ENCODE assay signal across 11 cellular contexts in genomic region chr4:85673540-85673939, GRCh38.
"Had no signal": no experiment of that assay in that cellular context is flagged by ENCODE, and none has a peak within 500 bp of the region (broad histone marks: within the 10 kb centered on the region; RNA-seq: fewer than 3 reads in every experiment).

No MANE protein-coding gene starts in this region.

- H3K4me3 ChIP-seq: breast epithelium, transverse colon had no signal

- DNase-seq: activated CD4-positive, alpha-beta memory T cell treated with anti-CD3 and anti-CD28 coated beads for 36 hours; activated CD4-positive, CD25-positive, alpha-beta regulatory T cell treated with anti-CD3 and anti-CD28 coated beads, Interleukin-2, amount 50 U/mL, for 72 hours; activated naive CD8-positive, alpha-beta T cell treated with anti-CD3 and anti-CD28 coated beads, Interleukin-2, amount 10 ng/mL, durations not matched to agents 7 days and 5 days; aorta; left colon; natural killer cell; nucleus accumbens; right cardiac atrium; small intestine; transverse colon had no signal

- H3K4me1 ChIP-seq: breast epithelium had no signal

- ATAC-seq: left colon, natural killer cell, right cardiac atrium had no signal

- H3K27ac ChIP-seq: transverse colon had no signal

- H3K27me3 ChIP-seq: breast epithelium, transverse colon had no signal

- H3K9me3 ChIP-seq: breast epithelium, transverse colon had no signal

- H3K36me3 ChIP-seq: breast epithelium, transverse colon had no signal
